1 cellular context compared by ENCODE assay signal in the genomic region with DNA sequence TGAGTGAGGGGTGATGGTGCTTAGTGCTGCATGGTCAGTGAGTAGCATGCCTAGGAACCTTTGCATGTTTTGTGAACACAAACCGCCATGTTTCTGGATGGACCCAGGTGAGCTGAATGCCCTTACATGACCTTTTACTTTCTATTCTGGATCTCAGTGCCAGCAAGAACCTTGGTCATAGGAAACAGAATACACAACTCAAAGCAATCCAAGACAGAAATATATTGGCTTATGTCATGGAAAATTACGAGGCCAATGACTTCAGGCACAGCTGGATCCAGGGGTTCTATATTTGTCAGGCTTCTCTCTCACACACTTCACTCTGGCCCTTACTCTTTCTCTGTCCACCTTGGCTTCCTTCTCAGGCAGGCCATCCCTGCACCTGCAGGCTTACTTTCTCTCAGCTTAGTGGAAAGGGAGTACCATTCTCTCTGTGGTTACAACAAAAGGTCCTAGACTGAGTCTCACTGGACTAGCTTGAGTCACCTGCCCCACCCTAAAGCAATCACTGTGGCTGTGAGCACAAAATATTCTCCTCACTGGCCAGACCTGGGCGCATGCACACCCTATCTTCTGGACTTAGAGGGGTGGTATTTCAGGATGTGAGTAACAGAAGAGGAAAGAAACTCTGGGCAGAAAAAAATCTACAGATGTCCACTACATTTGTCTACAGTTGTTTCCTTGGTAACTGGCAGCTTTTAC.
TF ChIP-seq lines count a peak whose summit lies in the region.

No MANE protein-coding gene starts in this region.

TF ChIP-seq in A549, 52 proteins besides CTCF, POLR2A, EP300 and RAD21 (continued from another document):
- TF ChIP-seq, protein P1, sequence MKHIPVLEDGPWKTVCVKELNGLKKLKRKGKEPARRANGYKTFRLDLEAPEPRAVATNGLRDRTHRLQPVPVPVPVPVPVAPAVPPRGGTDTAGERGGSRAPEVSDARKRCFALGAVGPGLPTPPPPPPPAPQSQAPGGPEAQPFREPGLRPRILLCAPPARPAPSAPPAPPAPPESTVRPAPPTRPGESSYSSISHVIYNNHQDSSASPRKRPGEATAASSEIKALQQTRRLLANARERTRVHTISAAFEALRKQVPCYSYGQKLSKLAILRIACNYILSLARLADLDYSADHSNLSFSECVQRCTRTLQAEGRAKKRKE (CRISPR knock-in tag; IDR thresholded peaks at IDR 0.05; ENCODE audit: low read depth), result no peak
- TF ChIP-seq HOXB13 (CRISPR knock-in tag; IDR thresholded peaks at IDR 0.05; ENCODE audit: low read depth) (no peak), CHD4 (IDR thresholded peaks at IDR 0.05; ENCODE audit: borderline replicate concordance) (no peak), HOXA7 (CRISPR knock-in tag; IDR thresholded peaks at IDR 0.05) (no peak), TFCP2L1 (CRISPR knock-in tag; IDR thresholded peaks at IDR 0.05) (no peak), ZFP36 (IDR thresholded peaks at IDR 0.05; ENCODE audit: borderline replicate concordance, partially characterized antibody) (no peak)
- TF ChIP-seq, protein P2, sequence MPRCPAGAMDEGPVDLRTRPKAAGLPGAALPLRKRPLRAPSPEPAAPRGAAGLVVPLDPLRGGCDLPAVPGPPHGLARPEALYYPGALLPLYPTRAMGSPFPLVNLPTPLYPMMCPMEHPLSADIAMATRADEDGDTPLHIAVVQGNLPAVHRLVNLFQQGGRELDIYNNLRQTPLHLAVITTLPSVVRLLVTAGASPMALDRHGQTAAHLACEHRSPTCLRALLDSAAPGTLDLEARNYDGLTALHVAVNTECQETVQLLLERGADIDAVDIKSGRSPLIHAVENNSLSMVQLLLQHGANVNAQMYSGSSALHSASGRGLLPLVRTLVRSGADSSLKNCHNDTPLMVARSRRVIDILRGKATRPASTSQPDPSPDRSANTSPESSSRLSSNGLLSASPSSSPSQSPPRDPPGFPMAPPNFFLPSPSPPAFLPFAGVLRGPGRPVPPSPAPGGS (IDR thresholded peaks at IDR 0.05), result no peak
